1 cellular context compared by ENCODE assay signal in genomic region chr15:40098489-40099261, GRCh38.
A peak's percentile ranks its signal among the peaks of the same experiment; 100 is the strongest.
TF ChIP-seq lines count a peak whose summit lies in the region.

No MANE protein-coding gene starts in this region.

TF ChIP-seq in IMR-90, 13 proteins besides CTCF, POLR2A, EP300 and RAD21:
- TF ChIP-seq NFE2L2 (IDR thresholded peaks at IDR 0.05; ENCODE audit: low read depth, low read length) (no peak), RCOR1 (IDR thresholded peaks at IDR 0.05; ENCODE audit: insufficient replicate concordance, low read length) (no peak), CHD1 (IDR thresholded peaks at IDR 0.05; ENCODE audit: low read depth, low read length) (no peak), MXI1 (IDR thresholded peaks at IDR 0.05; ENCODE audit: borderline replicate concordance, low read depth, low read length) (no peak), ELK1 (IDR thresholded peaks at IDR 0.05; ENCODE audit: borderline replicate concordance, low read depth, low read length) (no peak), CEBPB (IDR thresholded peaks at IDR 0.05; ENCODE audit: low read depth, low read length) (no peak), MAZ (IDR thresholded peaks at IDR 0.05; ENCODE audit: borderline replicate concordance, low read depth, low read length) (peak; percentile 94), SMC3 (IDR thresholded peaks at IDR 0.05; ENCODE audit: low read depth, low read length) (peak; percentile 13; the same call in 1 of the 2 replicates), FOS (IDR thresholded peaks at IDR 0.05; ENCODE audit: low read depth, low read length) (peak; percentile 97), USF2 (IDR thresholded peaks at IDR 0.05; ENCODE audit: low read depth, low read length) (peak; percentile 68), MAFK (IDR thresholded peaks at IDR 0.05; ENCODE audit: low read depth, low read length) (no peak), BHLHE40 (IDR thresholded peaks at IDR 0.05; ENCODE audit: low read depth, low read length) (peak; percentile 91), RFX5 (IDR thresholded peaks at IDR 0.05; ENCODE audit: low read depth, low read length) (no peak)
